12 cellular contexts compared by ENCODE assay signal in genomic region chr19:14112809-14113385, GRCh38. TPM values are rescaled to one million over a fixed set of nuclear protein-coding genes. Genes with fewer than 3 reads are reported as not detected.
A peak's percentile ranks its signal among the peaks of the same experiment; 100 is the strongest.
DNase-seq lines count a peak whose midpoint lies in the region; TF ChIP-seq lines count a peak whose summit lies in the region.
"Had no signal": no experiment of that assay in that cellular context is flagged by ENCODE, and none has a peak within 500 bp of the region (broad histone marks: within the 10 kb centered on the region; RNA-seq: fewer than 3 reads in every experiment).

No MANE protein-coding gene starts in this region.

- peak overlapping the region; percentile 73 to 95 (median 86) for H3K27ac ChIP-seq in esophagus squamous epithelium
- H3K27ac ChIP-seq in urinary bladder (ENCODE audit: low read depth), result peak overlapping the region; percentile 40
- H3K27ac ChIP-seq: PC-9 had no signal

- H3K4me1 ChIP-seq in esophagus squamous epithelium (peaks cover 26 to 74% (median 45%) of the 10 kb centered on the region in 3 donors), urinary bladder (ENCODE audit: insufficient read depth) (peaks cover 2% of the 10 kb centered on the region)

- 36 to 50% methylated on average over 6 to 8 of the region's 12 CpGs for WGBS in esophagus squamous epithelium, 2 donors
- 25% methylated on average over 12 of the region's 12 CpGs for WGBS in urinary bladder

- TF ChIP-seq CTCF in esophagus squamous epithelium (IDR thresholded peaks at IDR 0.05) (no peak), nephron progenitor cell (IDR thresholded peaks at IDR 0.05) (no peak)

- no peaks in the 10 kb centered on the region for H3K9me3 Mint-ChIP-seq in activated naive CD4-positive, alpha-beta T cell treated with anti-CD3 and anti-CD28 coated beads, Interleukin-2, amount 10 ng/mL, durations not matched to agents 7 days and 5 days
- H3K9me3 Mint-ChIP-seq in nephron progenitor cell, result no peaks in the 10 kb centered on the region
- H3K9me3 Mint-ChIP-seq: activated CD4-positive, alpha-beta memory T cell treated with anti-CD3 and anti-CD28 coated beads for 36 hours had no signal

- CTCF ChIA-PET in activated naive CD4-positive, alpha-beta T cell treated with anti-CD3 and anti-CD28 coated beads, Interleukin-2, amount 10 ng/mL, durations not matched to agents 7 days and 5 days (lab: Charles Lee), result interaction anchor here (0.6 to 4.2 kb wide), 8 partner anchors 10 to 232 kb away, joined by 3 to 31 read pairs (median 5); partner anchors contain the start of genes ASF1B and MISP3

- no peaks in the 10 kb centered on the region for H3K9me3 ChIP-seq in esophagus squamous epithelium

- intact Hi-C loops in esophagus squamous epithelium (cut with DNase I), result no loop called here

- no peaks in the 10 kb centered on the region for H3K27me3 Mint-ChIP-seq in activated naive CD4-positive, alpha-beta T cell treated with anti-CD3 and anti-CD28 coated beads, Interleukin-2, amount 10 ng/mL, durations not matched to agents 7 days and 5 days
- H3K27me3 Mint-ChIP-seq in nephron progenitor cell (ENCODE audit: low read depth, poor library complexity), result peaks cover 2% of the 10 kb centered on the region
- H3K27me3 Mint-ChIP-seq: activated CD4-positive, alpha-beta memory T cell treated with anti-CD3 and anti-CD28 coated beads for 36 hours had no signal

- no peaks in the 10 kb centered on the region for H3K27me3 ChIP-seq in esophagus squamous epithelium

- H3K36me3 Mint-ChIP-seq in activated naive CD4-positive, alpha-beta T cell treated with anti-CD3 and anti-CD28 coated beads, Interleukin-2, amount 10 ng/mL, durations not matched to agents 7 days and 5 days, result no peaks in the 10 kb centered on the region
- peaks cover 3% of the 10 kb centered on the region for H3K36me3 Mint-ChIP-seq in nephron progenitor cell (ENCODE audit: low read depth)
- H3K36me3 Mint-ChIP-seq: activated CD4-positive, alpha-beta memory T cell treated with anti-CD3 and anti-CD28 coated beads for 36 hours had no signal

- no peak for DNase-seq in activated naive CD4-positive, alpha-beta T cell treated with anti-CD3 and anti-CD28 coated beads, Interleukin-2, amount 10 ng/mL, durations not matched to agents 7 days and 5 days
- DNase-seq in activated naive CD4-positive, alpha-beta T cell treated with anti-CD3 and anti-CD28 coated beads, Interleukin-2, amount 50 U/mL, for 16 hours, result no peak
- DNase-seq in esophagus squamous epithelium (lab: John Stamatoyannopoulos, UW) (no peak), nephron progenitor cell (no peak), NCI-H146 treated with DMSO at 0.1 percent for 48 hours (lab: John Stamatoyannopoulos, UW; ENCODE audit: unreplicated experiment) (no peak), NCI-H345 (lab: John Stamatoyannopoulos, UW) (no peak)
- DNase-seq in effector CD8-positive, alpha-beta T cell (lab: John Stamatoyannopoulos, UW), result no peak
- DNase-seq: activated CD4-positive, alpha-beta memory T cell treated with anti-CD3 and anti-CD28 coated beads for 36 hours; cortex of kidney; PC-9 had no signal

- H3K27ac Mint-ChIP-seq in activated naive CD4-positive, alpha-beta T cell treated with anti-CD3 and anti-CD28 coated beads, Interleukin-2, amount 10 ng/mL, durations not matched to agents 7 days and 5 days, result peak overlapping the region; percentile 62
- H3K27ac Mint-ChIP-seq in nephron progenitor cell, result peak overlapping the region; percentile 90
- H3K27ac Mint-ChIP-seq: activated CD4-positive, alpha-beta memory T cell treated with anti-CD3 and anti-CD28 coated beads for 36 hours had no signal

- H3K4me3 Mint-ChIP-seq in activated naive CD4-positive, alpha-beta T cell treated with anti-CD3 and anti-CD28 coated beads, Interleukin-2, amount 10 ng/mL, durations not matched to agents 7 days and 5 days, result no peak overlapping the region
- H3K4me3 Mint-ChIP-seq in nephron progenitor cell, result peak overlapping the region; percentile 60
- H3K4me3 Mint-ChIP-seq: activated CD4-positive, alpha-beta memory T cell treated with anti-CD3 and anti-CD28 coated beads for 36 hours had no signal

- H3K4me1 Mint-ChIP-seq in activated naive CD4-positive, alpha-beta T cell treated with anti-CD3 and anti-CD28 coated beads, Interleukin-2, amount 10 ng/mL, durations not matched to agents 7 days and 5 days, result peaks cover 52% of the 10 kb centered on the region
- H3K4me1 Mint-ChIP-seq in nephron progenitor cell, result peaks cover 58% of the 10 kb centered on the region

- peak overlapping the region in 3 of 4 donors; percentile 7 to 42 (median 15) for H3K4me3 ChIP-seq in esophagus squamous epithelium
- H3K4me3 ChIP-seq in urinary bladder (ENCODE audit: low read depth, low read length), result no peak overlapping the region
- H3K4me3 ChIP-seq: PC-9 had no signal

- no peak for TF ChIP-seq POLR2A in esophagus squamous epithelium (IDR thresholded peaks at IDR 0.05)

- H3K36me3 ChIP-seq in esophagus squamous epithelium (no peaks in the 10 kb centered on the region), urinary bladder (ENCODE audit: insufficient read depth) (no peaks in the 10 kb centered on the region)

RNA-seq across cellular contexts. Expression of gene PRKACA, which starts 4.7 kb away (rescaled TPM):
- total RNA-seq in esophagus squamous epithelium (10 to 100 TPM; 28.6 to 42.8 (median 37.0) TPM), urinary bladder (41.8 TPM)
- polyA plus RNA-seq in urinary bladder, result 91.4 TPM

RNA-seq across cellular contexts. Expression of gene SAMD1, which starts 22.3 kb away (rescaled TPM):
- total RNA-seq in esophagus squamous epithelium, result 10 to 100 TPM; 16.8 to 32.2 (median 27.1) TPM
- 16.0 TPM for total RNA-seq in urinary bladder
- 50.5 TPM for polyA plus RNA-seq in urinary bladder

RNA-seq across cellular contexts. Expression of gene ASF1B, which starts 23.5 kb away (rescaled TPM):
- 10 to 100 TPM in 2 of 4 donors, 1 to 10 TPM in 2; 3.2 to 25.6 (median 14.2) TPM for total RNA-seq in esophagus squamous epithelium
- 6.7 TPM for total RNA-seq in urinary bladder
- 1.2 TPM for polyA plus RNA-seq in urinary bladder

RNA-seq across cellular contexts. Expression of gene C19orf67, which starts 27.3 kb away (rescaled TPM):
- not detected for total RNA-seq in esophagus squamous epithelium
- total RNA-seq in urinary bladder, result not detected
- polyA plus RNA-seq in urinary bladder, result not detected
- total RNA-seq: A172; activated CD4-positive, alpha-beta memory T cell treated with anti-CD3 and anti-CD28 coated beads for 36 hours; PC-9 had no signal

RNA-seq across cellular contexts. Expression of gene MISP3, which starts 40.3 kb away (rescaled TPM):
- 1 to 10 TPM; 2.0 to 8.9 (median 4.0) TPM for total RNA-seq in esophagus squamous epithelium
- 0.21 TPM for total RNA-seq in urinary bladder
- 2.6 TPM for polyA plus RNA-seq in urinary bladder
